ENCODE assay signal across 10 cellular contexts in the genomic region with DNA sequence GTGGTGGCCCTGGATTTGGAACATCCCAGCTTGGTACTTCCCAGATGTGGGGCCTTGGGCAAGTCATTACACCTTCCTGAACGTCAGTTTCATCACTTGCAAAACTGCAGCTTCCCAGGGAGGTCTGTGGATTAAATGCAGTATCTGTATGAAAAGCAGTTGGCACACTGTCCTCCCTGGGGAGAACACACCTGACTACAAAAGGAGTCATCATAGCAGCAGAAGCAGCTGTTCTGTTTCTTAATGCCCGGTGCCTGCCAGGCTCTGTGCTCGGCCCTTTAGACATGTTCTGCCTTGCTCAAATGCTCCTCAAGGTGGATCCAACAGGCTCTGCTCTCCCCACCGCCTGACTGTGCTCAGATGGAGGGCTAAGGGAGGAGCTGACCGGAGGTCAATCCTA.
"Had no signal": no experiment of that assay in that cellular context is flagged by ENCODE, and none has a peak within 500 bp of the region (broad histone marks: within the 10 kb centered on the region; RNA-seq: fewer than 3 reads in every experiment).

No MANE protein-coding gene starts in this region.

- H3K27ac Mint-ChIP-seq: endodermal cell; naive thymus-derived CD8-positive, alpha-beta T cell had no signal

- H3K4me3 Mint-ChIP-seq: endodermal cell; naive thymus-derived CD8-positive, alpha-beta T cell; stimulated activated naive B cell treated with anti-CD40 and anti-IgM and Interleukin-4, amounts not matched to agents 10 μg/mL and 1 μg/mL and 100 μg/mL, for 72 hours had no signal

- H3K9me3 Mint-ChIP-seq: endodermal cell; naive thymus-derived CD8-positive, alpha-beta T cell; stimulated activated naive B cell treated with anti-CD40 and anti-IgM and Interleukin-4, amounts not matched to agents 10 μg/mL and 1 μg/mL and 100 μg/mL, for 72 hours had no signal

- DNase-seq: activated naive CD4-positive, alpha-beta T cell treated with anti-CD3 and anti-CD28 coated beads, Interleukin-2, amount 50 U/mL, for 16 hours; activated T-cell treated with anti-CD3 and anti-CD28 coated beads, Interleukin-2, amount 50 U/mL, for 1 hour; dorsolateral prefrontal cortex; endodermal cell; erythroblast; naive thymus-derived CD8-positive, alpha-beta T cell; retina; stimulated activated CD4-positive, alpha-beta T cell treated with anti-CD3 and anti-CD28 coated beads, Interleukin-2, amount 100 ng/mL, for 48 hours; stimulated activated naive B cell treated with anti-CD40 and anti-IgM and Interleukin-4, amounts not matched to agents 10 μg/mL and 1 μg/mL and 100 μg/mL, for 72 hours had no signal

- ATAC-seq: activated CD4-positive, CD25-positive, alpha-beta regulatory T cell treated with anti-CD3 and anti-CD28 coated beads, Interleukin-2, amount 50 U/mL, for 24 hours; naive thymus-derived CD8-positive, alpha-beta T cell had no signal

- H3K27me3 Mint-ChIP-seq: naive thymus-derived CD8-positive, alpha-beta T cell; stimulated activated naive B cell treated with anti-CD40 and anti-IgM and Interleukin-4, amounts not matched to agents 10 μg/mL and 1 μg/mL and 100 μg/mL, for 72 hours had no signal
